9 cellular contexts compared by ENCODE assay signal in the genomic region with DNA sequence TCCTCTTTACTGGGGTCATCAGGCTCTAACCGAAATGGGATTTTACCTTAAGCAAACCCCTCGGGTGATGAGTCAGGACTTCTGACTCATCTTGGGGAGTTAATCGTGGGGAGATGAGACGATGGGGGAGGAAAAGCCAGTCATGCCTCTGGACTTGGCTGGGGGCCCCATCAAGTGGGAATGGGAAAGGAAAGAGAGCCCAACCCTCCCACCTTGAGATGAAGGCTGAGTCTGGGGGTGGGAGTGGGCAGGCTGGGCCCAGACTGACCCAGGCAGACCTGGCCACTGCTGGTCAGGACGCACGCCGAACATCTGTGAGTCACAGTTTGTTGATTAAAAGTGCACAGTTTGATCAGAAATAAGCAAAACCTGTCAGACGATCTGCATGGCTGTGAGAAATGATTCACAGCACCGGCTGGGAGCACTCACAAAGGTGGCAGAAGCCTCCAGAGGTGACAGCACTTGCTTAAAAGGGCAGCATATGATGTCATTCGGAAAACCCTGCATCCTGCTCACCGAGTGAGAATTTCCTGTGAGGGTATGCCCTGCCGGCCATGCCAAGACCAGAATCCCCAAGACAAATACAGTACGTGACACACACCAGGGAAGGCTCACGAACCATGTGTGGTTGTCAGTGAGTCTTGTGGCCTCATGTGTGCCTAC. TPM values are rescaled to one million over a fixed set of nuclear protein-coding genes. Genes with fewer than 3 reads are reported as not detected.
DNase-seq lines count a peak whose midpoint lies in the region; ATAC-seq and TF ChIP-seq lines count a peak whose summit lies in the region.
"Had no signal": no experiment of that assay in that cellular context is flagged by ENCODE, and none has a peak within 500 bp of the region (broad histone marks: within the 10 kb centered on the region; RNA-seq: fewer than 3 reads in every experiment).

No MANE protein-coding gene starts in this region.

- intact Hi-C loops in Caco-2 (cut with micrococcal nuclease; ENCODE audit: unreplicated experiment) (no loop called here), stomach (cut with DNase I; ENCODE audit: low total_unique reads) (no loop called here)

- TF ChIP-seq POLR2A in stomach (IDR thresholded peaks at IDR 0.05): no peak

- no peaks in the 10 kb centered on the region for H3K27me3 Mint-ChIP-seq in Caco-2 (ENCODE audit: insufficient read depth, unreplicated experiment)
- no peaks in the 10 kb centered on the region for H3K27me3 Mint-ChIP-seq in activated T-cell treated with anti-CD3 and anti-CD28 coated beads, Interleukin-2, amount 50 U/mL, for 4 hours (ENCODE audit: low read depth)

- no TSS peak for BruUV-seq in Caco-2 (replicated peaks; lab: Mats Ljungman, UMichigan)

- ATAC-seq in GM19455 (IDR thresholded peaks at IDR 0.05; ENCODE audit: unreplicated experiment) (peak; percentile 69), HG03442 (IDR thresholded peaks at IDR 0.05; ENCODE audit: unreplicated experiment) (peak; percentile 63)
- ATAC-seq in activated T-cell treated with anti-CD3 and anti-CD28 coated beads, Interleukin-2, amount 50 U/mL, for 4 hours: peak; percentile 61 to 80

- no peak overlapping the region for H3K4me3 ChIP-seq in Caco-2 (ENCODE audit: low read depth, low read length)
- H3K4me3 ChIP-seq in kidney epithelial cell (ENCODE audit: low read depth, low read length): no peak overlapping the region
- H3K4me3 ChIP-seq in stomach: no peak overlapping the region

- H3K9me3 ChIP-seq in Caco-2 (no peaks in the 10 kb centered on the region), stomach (no peaks in the 10 kb centered on the region)

- H3K4me1 ChIP-seq in Caco-2: peaks cover 24% of the 10 kb centered on the region
- H3K4me1 ChIP-seq in stomach: peaks cover 0 to 20% (median 9%) of the 10 kb centered on the region in 4 donors

- no peak for DNase-seq in Caco-2
- peak; percentile 19 for DNase-seq in activated T-cell treated with anti-CD3 and anti-CD28 coated beads, Interleukin-2, amount 50 U/mL, for 4 hours
- peak; percentile 99 for DNase-seq in kidney epithelial cell (ENCODE audit: low read depth)
- no peak for DNase-seq in stomach
- no peak for DNase-seq in NCI-H2227 (lab: John Stamatoyannopoulos, UW; ENCODE audit: unreplicated experiment)
- no peak for DNase-seq in NCI-H1092 treated with DMSO at 0.1 percent for 48 hours (lab: John Stamatoyannopoulos, UW)

- H3K4me1 Mint-ChIP-seq in Caco-2 (ENCODE audit: low read depth, unreplicated experiment): peaks cover 29% of the 10 kb centered on the region
- H3K4me1 Mint-ChIP-seq in activated T-cell treated with anti-CD3 and anti-CD28 coated beads, Interleukin-2, amount 50 U/mL, for 4 hours (ENCODE audit: low read depth): peaks cover 17% of the 10 kb centered on the region

- 51 to 60% (median 58%) methylated on average over 11 to 14 of the region's 14 CpGs for WGBS in stomach, 5 donors

- peak overlapping the region in 4 of 5 donors; percentile 1 to 56 (median 48) for H3K27ac ChIP-seq in stomach

- no peak overlapping the region for H3K4me3 Mint-ChIP-seq in Caco-2 (ENCODE audit: unreplicated experiment)
- peak overlapping the region; percentile 30 for H3K4me3 Mint-ChIP-seq in activated T-cell treated with anti-CD3 and anti-CD28 coated beads, Interleukin-2, amount 50 U/mL, for 4 hours
- H3K4me3 Mint-ChIP-seq: neural crest cell had no signal

- TF ChIP-seq CTCF in Caco-2 (IDR thresholded peaks at IDR 0.05; ENCODE audit: insufficient read depth in 1 of 2, low read depth in 1 of 2, low read length in 1 of 2, severe bottlenecking in 1 of 2, unreplicated experiment in 1 of 2) (no peak), kidney epithelial cell (IDR thresholded peaks at IDR 0.05; ENCODE audit: insufficient read depth, low read length, poor library complexity, severe bottlenecking) (no peak), stomach (IDR thresholded peaks at IDR 0.05) (no peak)

- TF ChIP-seq EP300 in stomach (IDR thresholded peaks at IDR 0.05): no peak

- peaks cover 52% of the 10 kb centered on the region for H3K36me3 Mint-ChIP-seq in Caco-2 (ENCODE audit: insufficient read depth, unreplicated experiment)
- H3K36me3 Mint-ChIP-seq in activated T-cell treated with anti-CD3 and anti-CD28 coated beads, Interleukin-2, amount 50 U/mL, for 4 hours (ENCODE audit: insufficient read depth): no peaks in the 10 kb centered on the region

- POLR2A ChIA-PET in Caco-2 (lab: Charles Lee): no interaction called here

- H3K9me3 Mint-ChIP-seq in Caco-2 (ENCODE audit: unreplicated experiment): no peaks in the 10 kb centered on the region
- H3K9me3 Mint-ChIP-seq in activated T-cell treated with anti-CD3 and anti-CD28 coated beads, Interleukin-2, amount 50 U/mL, for 4 hours: no peaks in the 10 kb centered on the region
- H3K9me3 Mint-ChIP-seq: neural crest cell had no signal

- no peaks in the 10 kb centered on the region for H3K27me3 ChIP-seq in Caco-2 (replicated peaks; ENCODE audit: control insufficient read depth, insufficient read depth, low read length)
- H3K27me3 ChIP-seq in kidney epithelial cell (ENCODE audit: control insufficient read depth, insufficient read depth, low read length): no peaks in the 10 kb centered on the region
- H3K27me3 ChIP-seq in stomach: no peaks in the 10 kb centered on the region

- CTCF ChIA-PET in Caco-2 (lab: Charles Lee): no interaction called here

- H3K36me3 ChIP-seq in Caco-2 (ENCODE audit: control insufficient read depth, insufficient read depth, low read length) (no peaks in the 10 kb centered on the region), kidney epithelial cell (ENCODE audit: control insufficient read depth, insufficient read depth, low read length) (peaks cover 2% of the 10 kb centered on the region), stomach (peaks cover 0 to 53% (median 48%) of the 10 kb centered on the region in 4 donors)

- H3K27ac Mint-ChIP-seq in Caco-2 (ENCODE audit: unreplicated experiment): peak overlapping the region; percentile 32

RNA-seq across cellular contexts. Expression of a gene that starts 50.0 kb away (rescaled TPM):
- total RNA-seq in Caco-2 (2022) (29.1 and 29.3 TPM in 2 replicates), kidney epithelial cell (36.8 and 53.5 TPM in 2 replicates), stomach (10 to 100 TPM in 4 of 5 donors, 1 to 10 TPM in 1; 8.4 to 41.5 (median 15.2) TPM)
- total RNA-seq in activated T-cell treated with anti-CD3 and anti-CD28 coated beads, Interleukin-2, amount 50 U/mL, for 4 hours: 10 to 100 TPM; 36.7 to 38.1 (median 37.7) TPM
- polyA plus RNA-seq in stomach: 1 to 10 TPM; 3.5 to 7.5 (median 5.2) TPM

Comparison
In these comparisons a context has a peak if more than half of its experiments do, and no peak if none do; other contexts are left out.
1. DNase-seq: peak in activated T-cell treated with anti-CD3 and anti-CD28 coated beads, Interleukin-2, amount 50 U/mL, for 4 hours (single experiment) and kidney epithelial cell (single experiment); none in Caco-2 (0 of 2), stomach (single experiment), NCI-H2227 (single experiment) and NCI-H1092 treated with DMSO at 0.1 percent for 48 hours (single experiment).
2. Peak in every context shown above with its lines, with median percentiles within 50 percentile points of each other: ATAC-seq.